ENCODE assay signal across 1 cellular context in genomic region chr7:100544386-100544785, GRCh38.
TF ChIP-seq lines count a peak whose summit lies in the region.

No MANE protein-coding gene starts in this region.

TF ChIP-seq in HepG2, 621 proteins besides CTCF, POLR2A, EP300 and RAD21 (continued from another document):
- TF ChIP-seq ARNT (IDR thresholded peaks at IDR 0.05) (no peak), IRF2 (CRISPR knock-in tag; IDR thresholded peaks at IDR 0.05) (peak; percentile 66; the same call in 1 of the 2 replicates), HBP1 (CRISPR knock-in tag; IDR thresholded peaks at IDR 0.05; ENCODE audit: low read depth) (no peak), SP2 (CRISPR knock-in tag; IDR thresholded peaks at IDR 0.05) (no peak), GLI4 (CRISPR knock-in tag; IDR thresholded peaks at IDR 0.05; ENCODE audit: borderline replicate concordance) (no peak), CBFB (CRISPR knock-in tag; IDR thresholded peaks at IDR 0.05) (no peak), HOXA5 (CRISPR knock-in tag; IDR thresholded peaks at IDR 0.05) (no peak), ZNF207 (IDR thresholded peaks at IDR 0.05; ENCODE audit: borderline replicate concordance) (no peak), TFAP4 (IDR thresholded peaks at IDR 0.05; ENCODE audit: borderline replicate concordance, low read depth) (no peak), ZNF646 (CRISPR knock-in tag; IDR thresholded peaks at IDR 0.05) (no peak), MLX (CRISPR knock-in tag; IDR thresholded peaks at IDR 0.05) (peak; percentile 61; the same call in 1 of the 2 replicates), ZSCAN29 (CRISPR knock-in tag; conservative IDR thresholded peaks at IDR 0.05) (no peak), SMAD1 (CRISPR knock-in tag; IDR thresholded peaks at IDR 0.05; ENCODE audit: borderline replicate concordance, low read depth) (no peak), ZHX2 (IDR thresholded peaks at IDR 0.05; ENCODE audit: low read depth) (no peak), ZHX2 (CRISPR knock-in tag; IDR thresholded peaks at IDR 0.05; ENCODE audit: borderline replicate concordance) (no peak), DR1 (CRISPR knock-in tag; IDR thresholded peaks at IDR 0.05) (no peak), RFXANK (CRISPR knock-in tag; IDR thresholded peaks at IDR 0.05) (no peak), ZKSCAN1 (IDR thresholded peaks at IDR 0.05; ENCODE audit: low read length) (no peak)
